In the genomic region with DNA sequence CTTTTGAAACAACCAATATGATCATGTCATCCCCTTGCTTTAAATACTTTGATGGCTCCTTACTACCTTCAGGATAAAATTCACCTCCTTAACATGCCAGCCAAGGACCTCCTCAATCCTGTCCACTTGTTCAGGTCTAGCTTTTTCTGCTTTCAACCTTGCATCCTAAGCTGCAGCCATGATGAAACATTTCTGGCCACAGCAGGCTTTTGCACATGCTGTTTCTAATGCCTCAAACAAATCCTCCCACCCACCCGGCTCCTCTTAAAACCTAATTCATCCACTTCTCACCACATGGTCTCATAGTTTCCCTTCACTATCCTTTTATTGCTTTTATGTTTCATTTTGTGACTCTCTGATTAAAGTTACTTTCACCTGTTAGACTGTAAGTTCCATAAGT, we compare ENCODE assay signal across 28 cellular contexts.
DNase-seq lines count a peak whose midpoint lies in the region; ATAC-seq and TF ChIP-seq lines count a peak whose summit lies in the region.
"Had no signal": no experiment of that assay in that cellular context is flagged by ENCODE, and none has a peak within 500 bp of the region (broad histone marks: within the 10 kb centered on the region; RNA-seq: fewer than 3 reads in every experiment).

No MANE protein-coding gene starts in this region.

- H3K27me3 Mint-ChIP-seq in activated CD4-positive, alpha-beta T cell treated with anti-CD3 and anti-CD28 coated beads, Interleukin-2, amount 10 ng/mL, durations not matched to agents 24 days and 14 days: no peaks in the 10 kb centered on the region
- no peaks in the 10 kb centered on the region for H3K27me3 Mint-ChIP-seq in activated T-helper 2 cell treated with anti-CD3 and anti-CD28 coated beads, Interferon-gamma antibody, Interleukin-2, Interleukin-4, amounts not matched to agents 10 μg/mL and 5 μg/mL and 100 μg/mL, durations not matched to agents 14 hours and 24 hours and 36 hours (ENCODE audit: low read depth)
- H3K27me3 Mint-ChIP-seq: B cell, IgD-negative memory B cell had no signal

- TF ChIP-seq CTCF in NB4 (IDR thresholded peaks at IDR 0.05; ENCODE audit: low read depth, low read length) (no peak), GM13976 (IDR thresholded peaks at IDR 0.05; ENCODE audit: borderline replicate concordance, control extremely low read depth, extremely low read depth, insufficient read depth, missing control alignments) (no peak)

- no peaks in the 10 kb centered on the region for H3K79me2 ChIP-seq in Karpas-422 (ENCODE audit: low read length)

- H3K9ac ChIP-seq in Karpas-422 (ENCODE audit: low read length): no peak overlapping the region

- no peak for DNase-seq in activated CD4-positive, alpha-beta T cell treated with anti-CD3 and anti-CD28 coated beads, Interleukin-2, amount 10 ng/mL, durations not matched to agents 24 days and 14 days
- no peak for DNase-seq in activated CD4-positive, alpha-beta T cell treated with anti-CD3 and anti-CD28 coated beads for 4 hours
- DNase-seq in Karpas-422: no peak
- peak; percentile 89 for DNase-seq in NB4 (ENCODE audit: low read depth)
- DNase-seq in NCI-H146 (lab: John Stamatoyannopoulos, UW): no peak
- no peak for DNase-seq in activated T-helper 2 cell treated with anti-CD3 and anti-CD28 coated beads, Interferon-gamma antibody, Interleukin-2, Interleukin-4, amounts not matched to agents 10 μg/mL and 5 μg/mL and 100 μg/mL, durations not matched to agents 14 hours and 24 hours and 36 hours (ENCODE audit: low spot score)
- DNase-seq in GM13976 (ENCODE audit: low spot score): no peak
- DNase-seq: Calu3; DMS79 treated with DMSO at 0.1 percent for 48 hours; Kasumi-1; NCI-H1092 treated with DMSO at 0.1 percent for 48 hours; NCI-H1436 treated with DMSO at 0.1 percent for 48 hours; NCI-H1930; NCI-H2107; NCI-H446 treated with DMSO at 0.1 percent for 48 hours; NCI-H526; NCI-H82; NK-92 treated with Interleukin-12 subunit alpha and Interleukin-12 subunit beta, amount 100 ng/mL, for 24 hours; PC-9; SJCRH30 had no signal

- no peaks in the 10 kb centered on the region for H3K9me2 ChIP-seq in Karpas-422 (replicated peaks; ENCODE audit: insufficient read depth, low read length)

- no peaks in the 10 kb centered on the region for H3K9me3 ChIP-seq in Karpas-422 (ENCODE audit: low read length)
- H3K9me3 ChIP-seq: SJCRH30 had no signal

- H4K20me1 ChIP-seq in Karpas-422 (ENCODE audit: insufficient read depth, low read depth, low read length): no peaks in the 10 kb centered on the region

- intact Hi-C loops in activated CD4-positive, alpha-beta T cell treated with anti-CD3 and anti-CD28 coated beads, Interleukin-2, amount 10 ng/mL, durations not matched to agents 24 days and 14 days (cut with micrococcal nuclease): no loop called here
- intact Hi-C loops in activated T-helper 2 cell treated with anti-CD3 and anti-CD28 coated beads, Interferon-gamma antibody, Interleukin-2, Interleukin-4, amounts not matched to agents 10 μg/mL and 5 μg/mL and 100 μg/mL, durations not matched to agents 14 hours and 24 hours and 36 hours (cut with micrococcal nuclease): no loop called here

- no peaks in the 10 kb centered on the region for H3K9me3 Mint-ChIP-seq in activated CD4-positive, alpha-beta T cell treated with anti-CD3 and anti-CD28 coated beads, Interleukin-2, amount 10 ng/mL, durations not matched to agents 24 days and 14 days
- peaks cover 14% of the 10 kb centered on the region for H3K9me3 Mint-ChIP-seq in activated T-helper 2 cell treated with anti-CD3 and anti-CD28 coated beads, Interferon-gamma antibody, Interleukin-2, Interleukin-4, amounts not matched to agents 10 μg/mL and 5 μg/mL and 100 μg/mL, durations not matched to agents 14 hours and 24 hours and 36 hours
- H3K9me3 Mint-ChIP-seq: CD14-positive monocyte had no signal

- no peak overlapping the region for H3K4me3 Mint-ChIP-seq in activated CD4-positive, alpha-beta T cell treated with anti-CD3 and anti-CD28 coated beads, Interleukin-2, amount 10 ng/mL, durations not matched to agents 24 days and 14 days
- no peak overlapping the region for H3K4me3 Mint-ChIP-seq in activated T-helper 2 cell treated with anti-CD3 and anti-CD28 coated beads, Interferon-gamma antibody, Interleukin-2, Interleukin-4, amounts not matched to agents 10 μg/mL and 5 μg/mL and 100 μg/mL, durations not matched to agents 14 hours and 24 hours and 36 hours (ENCODE audit: low read depth)
- H3K4me3 Mint-ChIP-seq: B cell, IgD-negative memory B cell had no signal

- H3K27me3 ChIP-seq in Karpas-422 (ENCODE audit: low read length): no peaks in the 10 kb centered on the region
- H3K27me3 ChIP-seq: SJCRH30 had no signal

- no peaks in the 10 kb centered on the region for H3K36me3 ChIP-seq in Karpas-422 (ENCODE audit: insufficient read depth, low read length)
- H3K36me3 ChIP-seq: SJCRH30 had no signal

- H3K27ac ChIP-seq in Karpas-422 (ENCODE audit: low read length): peak overlapping the region; percentile 76
- H3K27ac ChIP-seq: 22Rv1, PC-9, SJCRH30 had no signal

- peaks cover 43% of the 10 kb centered on the region for H3K36me3 Mint-ChIP-seq in activated CD4-positive, alpha-beta T cell treated with anti-CD3 and anti-CD28 coated beads, Interleukin-2, amount 10 ng/mL, durations not matched to agents 24 days and 14 days (ENCODE audit: low read depth)
- H3K36me3 Mint-ChIP-seq in activated T-helper 2 cell treated with anti-CD3 and anti-CD28 coated beads, Interferon-gamma antibody, Interleukin-2, Interleukin-4, amounts not matched to agents 10 μg/mL and 5 μg/mL and 100 μg/mL, durations not matched to agents 14 hours and 24 hours and 36 hours (ENCODE audit: low read depth): peaks cover 70% of the 10 kb centered on the region
- H3K36me3 Mint-ChIP-seq: CD14-positive monocyte had no signal

- peak overlapping the region; percentile 0 for H3K27ac Mint-ChIP-seq in activated CD4-positive, alpha-beta T cell treated with anti-CD3 and anti-CD28 coated beads, Interleukin-2, amount 10 ng/mL, durations not matched to agents 24 days and 14 days
- H3K27ac Mint-ChIP-seq in activated T-helper 2 cell treated with anti-CD3 and anti-CD28 coated beads, Interferon-gamma antibody, Interleukin-2, Interleukin-4, amounts not matched to agents 10 μg/mL and 5 μg/mL and 100 μg/mL, durations not matched to agents 14 hours and 24 hours and 36 hours: no peak overlapping the region
- H3K27ac Mint-ChIP-seq: B cell, IgD-negative memory B cell had no signal

- H3K4me3 ChIP-seq in Karpas-422 (ENCODE audit: low read length): no peak overlapping the region
- H3K4me3 ChIP-seq in NB4 (ENCODE audit: low read depth, low read length): no peak overlapping the region
- H3K4me3 ChIP-seq: PC-9, SJCRH30 had no signal

- 0 out of 2 replicates have a peak overlapping the region, but pooled peaks have one; percentile 26 for H2AFZ ChIP-seq in Karpas-422 (ENCODE audit: low read length)
- H2AFZ ChIP-seq: PC-9 had no signal

- peaks cover 7% of the 10 kb centered on the region for H3K4me1 Mint-ChIP-seq in activated CD4-positive, alpha-beta T cell treated with anti-CD3 and anti-CD28 coated beads, Interleukin-2, amount 10 ng/mL, durations not matched to agents 24 days and 14 days
- H3K4me1 Mint-ChIP-seq in activated T-helper 2 cell treated with anti-CD3 and anti-CD28 coated beads, Interferon-gamma antibody, Interleukin-2, Interleukin-4, amounts not matched to agents 10 μg/mL and 5 μg/mL and 100 μg/mL, durations not matched to agents 14 hours and 24 hours and 36 hours (ENCODE audit: low read depth): peaks cover 8% of the 10 kb centered on the region
- H3K4me1 Mint-ChIP-seq: IgD-negative memory B cell had no signal

- ATAC-seq in GM18868 (IDR thresholded peaks at IDR 0.05; ENCODE audit: unreplicated experiment): no peak
- ATAC-seq: HCT116, Right ventricle myocardium inferior, SK-N-SH treated with all-trans-retinoic acid at 6 μM for 48 hours had no signal

- TF ChIP-seq POLR2A in NB4 (IDR thresholded peaks at IDR 0.05; ENCODE audit: extremely low read depth, insufficient read length): no peak

- in situ Hi-C loops in GM13976 (cut with MboI; ENCODE audit: low sequenced_read_pairs, unreplicated experiment): no loop called here

- H3K4me2 ChIP-seq in Karpas-422 (ENCODE audit: low read depth, low read length, poor library complexity, severe bottlenecking): no peak overlapping the region
- H3K4me2 ChIP-seq: PC-9 had no signal

- peaks cover 26% of the 10 kb centered on the region for H3K4me1 ChIP-seq in Karpas-422 (ENCODE audit: low read length)
- H3K4me1 ChIP-seq: SJCRH30 had no signal
